Comparison of ENCODE assay signal across 27 cellular contexts in genomic region chr14:77790566-77791224, GRCh38. TPM values are rescaled to one million over a fixed set of nuclear protein-coding genes. Genes with fewer than 3 reads are reported as not detected.
DNase-seq lines count a peak whose midpoint lies in the region; ATAC-seq and TF ChIP-seq lines count a peak whose summit lies in the region.
"Had no signal": no experiment of that assay in that cellular context is flagged by ENCODE, and none has a peak within 500 bp of the region (broad histone marks: within the 10 kb centered on the region; RNA-seq: fewer than 3 reads in every experiment).

No MANE protein-coding gene starts in this region.

- no peaks in the 10 kb centered on the region for H3K36me3 Mint-ChIP-seq in MCF 10A (ENCODE audit: insufficient read depth, unreplicated experiment)
- H3K36me3 Mint-ChIP-seq: CD4-positive, alpha-beta memory T cell; natural killer cell treated with Interleukin-12 subunit alpha and Interleukin-12 subunit beta and Interleukin-15 and Interleukin-18, amount 100 ng/mL, for 72 hours had no signal

- TF ChIP-seq CTCF in MCF 10A (IDR thresholded peaks at IDR 0.05; ENCODE audit: unreplicated experiment): no peak
- no peak for TF ChIP-seq CTCF in breast epithelium (IDR thresholded peaks at IDR 0.05)
- no peak for TF ChIP-seq CTCF in RWPE2 (IDR thresholded peaks at IDR 0.05; ENCODE audit: poor library complexity, severe bottlenecking)
- no peak for TF ChIP-seq CTCF in foreskin keratinocyte (conservative IDR thresholded peaks at IDR 0.05)

- H3K4me1 ChIP-seq in breast epithelium (no peaks in the 10 kb centered on the region), RWPE2 (ENCODE audit: insufficient read depth, poor library complexity, severe bottlenecking) (no peaks in the 10 kb centered on the region), foreskin keratinocyte (peaks cover 10% of the 10 kb centered on the region)
- H3K4me1 ChIP-seq: tibial artery had no signal

- no peaks in the 10 kb centered on the region for H3K9me3 Mint-ChIP-seq in MCF 10A (ENCODE audit: unreplicated experiment)
- H3K9me3 Mint-ChIP-seq: activated CD4-positive, alpha-beta T cell treated with anti-CD3 and anti-CD28 coated beads, Interleukin-2, amount 10 ng/mL, durations not matched to agents 24 days and 14 days; activated T-cell treated with anti-CD3 and anti-CD28 coated beads, Interleukin-2, amount 50 U/mL, for 24 hours; CD4-positive, alpha-beta memory T cell; central memory CD8-positive, alpha-beta T cell; natural killer cell treated with Interleukin-12 subunit alpha and Interleukin-12 subunit beta and Interleukin-15 and Interleukin-18, amount 100 ng/mL, for 72 hours had no signal

- TF ChIP-seq POLR2A in breast epithelium (IDR thresholded peaks at IDR 0.05): no peak

- H3K36me3 ChIP-seq in breast epithelium (no peaks in the 10 kb centered on the region), RWPE2 (ENCODE audit: low read depth) (no peaks in the 10 kb centered on the region)
- H3K36me3 ChIP-seq: tibial artery had no signal

- peaks cover 15% of the 10 kb centered on the region for H3K4me1 Mint-ChIP-seq in MCF 10A (ENCODE audit: insufficient read depth, unreplicated experiment)
- H3K4me1 Mint-ChIP-seq: activated CD4-positive, alpha-beta T cell treated with anti-CD3 and anti-CD28 coated beads, Interleukin-2, amount 10 ng/mL, durations not matched to agents 24 days and 14 days; CD4-positive, alpha-beta memory T cell; central memory CD8-positive, alpha-beta T cell; T-helper 17 cell had no signal

- H3K4me3 Mint-ChIP-seq in MCF 10A (ENCODE audit: unreplicated experiment): no peak overlapping the region
- H3K4me3 Mint-ChIP-seq: activated CD4-positive, alpha-beta T cell treated with anti-CD3 and anti-CD28 coated beads, Interleukin-2, amount 10 ng/mL, durations not matched to agents 24 days and 14 days; activated T-cell treated with anti-CD3 and anti-CD28 coated beads, Interleukin-2, amount 50 U/mL, for 24 hours; CD4-positive, alpha-beta memory T cell; central memory CD8-positive, alpha-beta T cell; natural killer cell treated with Interleukin-12 subunit alpha and Interleukin-12 subunit beta and Interleukin-15 and Interleukin-18, amount 100 ng/mL, for 72 hours; T-helper 17 cell had no signal

- DNase-seq in MCF 10A (ENCODE audit: unreplicated experiment) (peak; percentile 67), breast epithelium (ENCODE audit: low spot score in 2 of 2) (no peak), RWPE2 (ENCODE audit: low spot score) (no peak), foreskin keratinocyte (peak; percentile 39 to 68), left colon (no peak), HCEC 1CT (no peak)
- DNase-seq: activated CD4-positive, alpha-beta T cell treated with anti-CD3 and anti-CD28 coated beads, Interleukin-2, amount 10 ng/mL, durations not matched to agents 24 days and 14 days; activated gamma-delta T cell treated with Interleukin-2 at 50 U/mL for 16 hours; activated T-cell treated with anti-CD3 and anti-CD28 coated beads, Interleukin-2, amount 50 U/mL, for 24 hours; CD4-positive, alpha-beta memory T cell; Karpas-422; kidney; MV-4-11; NCI-H1436 treated with DMSO at 0.1 percent for 48 hours; NCI-H510A treated with DMSO at 0.1 percent for 48 hours; SK-N-SH; stimulated activated CD4-positive, alpha-beta T cell treated with anti-CD3 and anti-CD28 coated beads, Interleukin-1b, Interleukin-23, amount 100 ng/mL, for 48 hours; stimulated activated CD8-positive, alpha-beta memory T cell treated with anti-CD3 and anti-CD28 coated beads, Interleukin-4, amount 100 ng/mL, for 48 hours; T-helper 17 cell had no signal

- ATAC-seq in RWPE2 (ENCODE audit: low read depth) (peak; percentile 68), foreskin keratinocyte (peak; percentile 77), left colon (no peak), HG02938 (IDR thresholded peaks at IDR 0.05; ENCODE audit: unreplicated experiment) (no peak), GM21526 (IDR thresholded peaks at IDR 0.05; ENCODE audit: low FRiP score, unreplicated experiment) (no peak)
- ATAC-seq: natural killer cell treated with Interleukin-12 subunit alpha and Interleukin-12 subunit beta and Interleukin-15 and Interleukin-18, amount 100 ng/mL, for 72 hours; T-helper 17 cell had no signal

- CTCF ChIA-PET in MCF 10A (lab: Yijun Ruan, JAX): interaction anchor here (1.5 to 1.7 kb wide), 2 partner anchors 9 to 11 kb away, joined by 3 to 6 read pairs; partner anchors contain the start of gene ADCK1

- H3K27me3 ChIP-seq in breast epithelium: no peaks in the 10 kb centered on the region
- no peaks in the 10 kb centered on the region for H3K27me3 ChIP-seq in RWPE2 (ENCODE audit: insufficient read depth, poor library complexity, severe bottlenecking)
- no peaks in the 10 kb centered on the region for H3K27me3 ChIP-seq in foreskin keratinocyte
- H3K27me3 ChIP-seq: dorsolateral prefrontal cortex had no signal

- H3K4me3 ChIP-seq in breast epithelium (no peak overlapping the region), RWPE2 (ENCODE audit: severe bottlenecking) (no peak overlapping the region)
- H3K4me3 ChIP-seq: A549, dorsolateral prefrontal cortex, skin epidermis, tibial artery had no signal

- POLR2A ChIA-PET in MCF 10A (lab: Yijun Ruan, JAX): interaction anchor here (0.6 to 1.9 kb wide), 4 partner anchors 17 to 30 kb away, joined by 3 to 9 read pairs (median 3); partner anchors contain the start of gene SNW1

- no peak overlapping the region for H3K27ac ChIP-seq in breast epithelium
- no peak overlapping the region for H3K27ac ChIP-seq in RWPE2 (ENCODE audit: poor library complexity, severe bottlenecking)
- no peak overlapping the region for H3K27ac ChIP-seq in foreskin keratinocyte
- H3K27ac ChIP-seq: A549, dorsolateral prefrontal cortex, skin epidermis, tibial artery had no signal

- BruUV-seq in MCF 10A (replicated peaks; lab: Mats Ljungman, UMichigan): no TSS peak

- no peaks in the 10 kb centered on the region for H3K27me3 Mint-ChIP-seq in MCF 10A (ENCODE audit: insufficient read depth, unreplicated experiment)

- intact Hi-C loops in MCF 10A (cut with micrococcal nuclease) (loop anchor here (10.0 kb wide), 1 partner anchor 126 kb away; no protein-coding TSS in a partner anchor), breast epithelium (cut with DNase I; ENCODE audit: low total_unique reads) (no loop called here), left colon (cut with DNase I, micrococcal nuclease) (no loop called here)

- H3K27ac Mint-ChIP-seq in MCF 10A (ENCODE audit: low read depth, unreplicated experiment): no peak overlapping the region
- H3K27ac Mint-ChIP-seq: activated CD4-positive, alpha-beta T cell treated with anti-CD3 and anti-CD28 coated beads, Interleukin-2, amount 10 ng/mL, durations not matched to agents 24 days and 14 days; activated T-cell treated with anti-CD3 and anti-CD28 coated beads, Interleukin-2, amount 50 U/mL, for 24 hours; CD4-positive, alpha-beta memory T cell; natural killer cell treated with Interleukin-12 subunit alpha and Interleukin-12 subunit beta and Interleukin-15 and Interleukin-18, amount 100 ng/mL, for 72 hours; T-helper 17 cell had no signal

- H3K9me3 ChIP-seq in breast epithelium (no peaks in the 10 kb centered on the region), RWPE2 (ENCODE audit: severe bottlenecking) (no peaks in the 10 kb centered on the region)
- H3K9me3 ChIP-seq: A549, SK-N-SH, tibial artery had no signal

RNA-seq across cellular contexts. Expression of gene ADCK1, which starts 9.2 kb away (rescaled TPM):
- total RNA-seq in MCF 10A (2022) (7.0 and 7.8 TPM in 2 replicates), breast epithelium (1 to 10 TPM; 4.6 to 8.3 (median 4.9) TPM), foreskin keratinocyte (6.2 and 6.7 TPM in 2 replicates), left colon (10 to 100 TPM; 10.2 to 11.0 TPM)
- polyA plus RNA-seq in foreskin keratinocyte: 6.2 and 7.1 TPM in 2 replicates

RNA-seq across cellular contexts. Expression of gene SNW1, which starts 29.7 kb away (rescaled TPM):
- total RNA-seq in MCF 10A (2022) (113 and 122 TPM in 2 replicates), breast epithelium (10 to 100 TPM; 48.3 to 58.2 (median 54.4) TPM), foreskin keratinocyte (70.2 and 79.8 TPM in 2 replicates), left colon (10 to 100 TPM; 60.6 to 67.1 TPM)
- 58.7 and 68.0 TPM in 2 replicates for polyA plus RNA-seq in foreskin keratinocyte

Comparison
In these comparisons a context has a peak if more than half of its experiments do, and no peak if none do; other contexts are left out.
1. DNase-seq: peak in MCF 10A (single experiment) and foreskin keratinocyte (2 of 2); none in breast epithelium (0 of 2), RWPE2 (single experiment), left colon (0 of 2) and HCEC 1CT (single experiment).
2. ATAC-seq: peak in RWPE2 (single experiment) and foreskin keratinocyte (single experiment); none in left colon (single experiment), HG02938 (single experiment) and GM21526 (single experiment).